Comparison of ENCODE assay signal across 22 cellular contexts in the genomic region with DNA sequence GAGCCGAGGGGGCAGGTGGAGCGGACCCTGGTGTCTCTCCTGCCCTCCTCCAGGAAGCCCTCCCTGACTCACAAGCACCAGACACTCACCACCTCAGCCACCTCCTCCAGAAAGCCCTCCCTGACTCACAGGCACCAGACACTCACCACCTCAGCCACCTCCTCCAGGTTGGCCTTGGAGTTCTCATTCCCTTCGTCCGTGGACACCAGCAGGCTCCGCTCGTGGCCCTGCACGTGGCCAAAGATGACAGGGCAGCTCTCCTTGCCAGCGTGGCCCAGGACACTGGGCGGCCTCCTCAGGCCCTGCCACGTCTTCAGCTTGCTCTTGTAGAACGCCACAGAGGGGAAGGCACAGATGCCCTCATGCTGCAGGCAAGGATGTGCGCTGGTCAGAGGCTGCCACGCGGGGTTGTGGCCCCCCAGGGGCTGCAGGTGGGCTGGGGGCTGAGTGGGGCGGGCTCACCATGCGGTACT. TPM values are rescaled to one million over a fixed set of nuclear protein-coding genes. Genes with fewer than 3 reads are reported as not detected.
"Had no signal": no experiment of that assay in that cellular context is flagged by ENCODE, and none has a peak within 500 bp of the region (broad histone marks: within the 10 kb centered on the region; RNA-seq: fewer than 3 reads in every experiment).

No MANE protein-coding gene starts in this region.

- H3K4me3 ChIP-seq: coronary artery, heart right ventricle, mucosa of descending colon, prostate gland, spleen, transverse colon had no signal

- ATAC-seq: heart right ventricle; left lobe of liver; mucosa of descending colon; naive thymus-derived CD8-positive, alpha-beta T cell; sciatic nerve; stimulated activated naive B cell treated with anti-CD40 and anti-IgM and Interleukin-4, amounts not matched to agents 10 μg/mL and 1 μg/mL and 100 μg/mL, for 72 hours had no signal

- H3K27ac ChIP-seq: coronary artery, heart right ventricle, prostate gland, spleen, transverse colon had no signal

- H3K27me3 ChIP-seq: spleen, transverse colon had no signal

- H3K27ac Mint-ChIP-seq: activated T-helper 2 cell treated with anti-CD3 and anti-CD28 coated beads, Interferon-gamma antibody, Interleukin-2, Interleukin-4, amounts not matched to agents 10 μg/mL and 5 μg/mL and 100 μg/mL, durations not matched to agents 14 hours and 24 hours and 36 hours; naive thymus-derived CD8-positive, alpha-beta T cell; stimulated activated naive B cell treated with anti-CD40 and anti-IgM and Interleukin-4, amounts not matched to agents 10 μg/mL and 1 μg/mL and 100 μg/mL, for 72 hours; T-helper 2 cell treated with Interferon-gamma antibody and Interleukin-4, amounts not matched to agents 5 μg/mL and 100 μg/mL, for 36 hours had no signal

- H3K4me1 ChIP-seq: heart right ventricle, prostate gland, transverse colon had no signal

- DNase-seq: activated naive CD4-positive, alpha-beta T cell treated with anti-CD3 and anti-CD28 coated beads, Interleukin-2, amount 50 U/mL, for 16 hours; central memory CD4-positive, alpha-beta T cell; effector CD8-positive, alpha-beta T cell; heart right ventricle; mammary epithelial cell; naive thymus-derived CD8-positive, alpha-beta T cell; spleen; stimulated activated CD4-positive, alpha-beta T cell treated with anti-CD3 and anti-CD28 coated beads, Interleukin-2, amount 100 ng/mL, for 24 hours; stimulated activated naive B cell treated with anti-CD40 and anti-IgM and Interleukin-4, amounts not matched to agents 10 μg/mL and 1 μg/mL and 100 μg/mL, for 72 hours; SW 1271; transverse colon had no signal

- H3K27me3 Mint-ChIP-seq: naive thymus-derived CD8-positive, alpha-beta T cell; stimulated activated naive B cell treated with anti-CD40 and anti-IgM and Interleukin-4, amounts not matched to agents 10 μg/mL and 1 μg/mL and 100 μg/mL, for 72 hours had no signal

- H3K9me3 ChIP-seq: heart right ventricle, mucosa of descending colon, prostate gland, spleen, transverse colon had no signal

- H3K9me3 Mint-ChIP-seq: activated T-helper 2 cell treated with anti-CD3 and anti-CD28 coated beads, Interferon-gamma antibody, Interleukin-2, Interleukin-4, amounts not matched to agents 10 μg/mL and 5 μg/mL and 100 μg/mL, durations not matched to agents 14 hours and 24 hours and 36 hours; naive thymus-derived CD8-positive, alpha-beta T cell; T-helper 2 cell treated with Interferon-gamma antibody and Interleukin-4, amounts not matched to agents 5 μg/mL and 100 μg/mL, for 36 hours had no signal

- H3K4me3 Mint-ChIP-seq: naive thymus-derived CD8-positive, alpha-beta T cell; stimulated activated naive B cell treated with anti-CD40 and anti-IgM and Interleukin-4, amounts not matched to agents 10 μg/mL and 1 μg/mL and 100 μg/mL, for 72 hours; T-helper 2 cell treated with Interferon-gamma antibody and Interleukin-4, amounts not matched to agents 5 μg/mL and 100 μg/mL, for 36 hours had no signal

RNA-seq across cellular contexts. Expression of gene FNDC11, which starts 6.4 kb away (rescaled TPM):
- total RNA-seq: left lobe of liver, transverse colon had no signal

RNA-seq across cellular contexts. Expression of gene SRMS, which starts 12.8 kb away (rescaled TPM):
- total RNA-seq: activated T-helper 2 cell treated with anti-CD3 and anti-CD28 coated beads, Interferon-gamma antibody, Interleukin-2, Interleukin-4, amounts not matched to agents 10 μg/mL and 5 μg/mL and 100 μg/mL, durations not matched to agents 14 hours and 24 hours and 36 hours; fibroblast of lung; frontal cortex; heart right ventricle; left lobe of liver; naive thymus-derived CD8-positive, alpha-beta T cell; omental fat pad; sciatic nerve; subcutaneous adipose tissue had no signal

RNA-seq across cellular contexts. Expression of gene PTK6, which starts 23.2 kb away (rescaled TPM):
- total RNA-seq: frontal cortex had no signal
